Comparison of ENCODE assay signal across 8 cellular contexts in genomic region chr14:71322660-71323250, GRCh38. TPM values are rescaled to one million over a fixed set of nuclear protein-coding genes. Genes with fewer than 3 reads are reported as not detected.
DNase-seq lines count a peak whose midpoint lies in the region; ATAC-seq and TF ChIP-seq lines count a peak whose summit lies in the region.

No MANE protein-coding gene starts in this region.

- peak; percentile 41 for DNase-seq in DMS114 treated with DMSO at 0.1 percent for 48 hours (lab: John Stamatoyannopoulos, UW; ENCODE audit: unreplicated experiment)
- no peak for DNase-seq in T-helper 17 cell
- DNase-seq in esophagus muscularis mucosa (ENCODE audit: extremely low spot score): no peak
- no peak for DNase-seq in osteocyte (ENCODE audit: extremely low spot score, unreplicated experiment)
- no peak for DNase-seq in COLO829 (ENCODE audit: low spot score)

- no peak overlapping the region for H3K27ac ChIP-seq in HEK293 (ENCODE audit: extremely low read depth, low read depth, low read length)
- peak overlapping the region in 1 of 4 donors; percentile 16 for H3K27ac ChIP-seq in esophagus muscularis mucosa (replicated peaks in 1 of 4)

- intact Hi-C loops in esophagus muscularis mucosa (cut with DNase I): loop anchor here (5.0 kb wide), 3 partner anchors 80 to 430 kb away; no protein-coding TSS in a partner anchor

- ATAC-seq in T-helper 17 cell (no peak), HG02678 (IDR thresholded peaks at IDR 0.05; ENCODE audit: unreplicated experiment) (no peak), HG03571 (IDR thresholded peaks at IDR 0.05; ENCODE audit: unreplicated experiment) (no peak)

- no peaks in the 10 kb centered on the region for H3K9me3 ChIP-seq in HEK293 (ENCODE audit: control insufficient read depth, insufficient read depth, low read depth, low read length)
- H3K9me3 ChIP-seq in T-helper 17 cell (ENCODE audit: control insufficient read depth, low read length, poor library complexity, severe bottlenecking): no peaks in the 10 kb centered on the region
- no peaks in the 10 kb centered on the region for H3K9me3 ChIP-seq in esophagus muscularis mucosa

- CTCF ChIA-PET in HEK293 (lab: Yijun Ruan, JAX): no interaction called here

- TF ChIP-seq EP300 in esophagus muscularis mucosa (IDR thresholded peaks at IDR 0.05): no peak

- H3K4me1 ChIP-seq in HEK293 (ENCODE audit: control insufficient read depth, insufficient read depth, low read length) (peaks cover 13% of the 10 kb centered on the region), esophagus muscularis mucosa (peaks cover 7 to 46% (median 39%) of the 10 kb centered on the region in 4 donors)

- H3K27me3 Mint-ChIP-seq in T-helper 17 cell (no peaks in the 10 kb centered on the region), osteocyte (ENCODE audit: unreplicated experiment) (no peaks in the 10 kb centered on the region)

- TF ChIP-seq CTCF in HEK293 (tag by site-specific recombination; IDR thresholded peaks at IDR 0.05) (no peak), esophagus muscularis mucosa (IDR thresholded peaks at IDR 0.05) (peak; percentile 54 to 73 (median 57)), osteocyte (IDR thresholded peaks at IDR 0.05) (peak; percentile 79)

- peaks cover 47% of the 10 kb centered on the region for H3K4me1 Mint-ChIP-seq in T-helper 17 cell
- peaks cover 46% of the 10 kb centered on the region for H3K4me1 Mint-ChIP-seq in osteocyte (ENCODE audit: unreplicated experiment)

- H3K27ac Mint-ChIP-seq in T-helper 17 cell (peak overlapping the region; percentile 93), osteocyte (ENCODE audit: unreplicated experiment) (peak overlapping the region; percentile 95)

- TF ChIP-seq POLR2A in esophagus muscularis mucosa (IDR thresholded peaks at IDR 0.05; ENCODE audit: low read depth): no peak

- POLR2A ChIA-PET in HEK293 (lab: Yijun Ruan, JAX): interaction anchor here (1.4 to 2.6 kb wide), 2 partner anchors 33 to 49 kb away, joined by 6 to 9 read pairs; no protein-coding TSS in a partner anchor

- H3K9me3 Mint-ChIP-seq in osteocyte (ENCODE audit: unreplicated experiment): no peaks in the 10 kb centered on the region

- peak overlapping the region; percentile 74 for H3K4me3 Mint-ChIP-seq in T-helper 17 cell
- peak overlapping the region; percentile 94 for H3K4me3 Mint-ChIP-seq in osteocyte (ENCODE audit: unreplicated experiment)

- H3K4me3 ChIP-seq in HEK293 (ENCODE audit: low read depth, low read length) (no peak overlapping the region; the same call in 1 of the 2 replicates), esophagus muscularis mucosa (peak overlapping the region in 1 of 4 donors; percentile 96)

- H3K36me3 ChIP-seq in HEK293 (ENCODE audit: control insufficient read depth in 2 of 2, insufficient read depth in 1 of 2, low read length in 2 of 2) (no peaks in the 10 kb centered on the region; a peak in 1 of 3 replicates), esophagus muscularis mucosa (no peaks in the 10 kb centered on the region)

- H3K27me3 ChIP-seq in esophagus muscularis mucosa: no peaks in the 10 kb centered on the region

- H3K36me3 Mint-ChIP-seq in T-helper 17 cell (ENCODE audit: low read depth) (no peaks in the 10 kb centered on the region), osteocyte (ENCODE audit: unreplicated experiment) (peaks cover 4% of the 10 kb centered on the region)

- 45% methylated on average over 2 of the region's 2 CpGs for WGBS in esophagus muscularis mucosa

TF ChIP-seq in HEK293, 187 proteins besides CTCF, POLR2A, EP300 and RAD21:
- peak; percentile 45 for TF ChIP-seq ZNF654 (tag by site-specific recombination; IDR thresholded peaks at IDR 0.05; ENCODE audit: low read depth)
- no peak for TF ChIP-seq ZSCAN5A (tag by site-specific recombination; IDR thresholded peaks at IDR 0.05)
TF ChIP-seq in HEK293: peak in this region for 1.

RNA-seq across cellular contexts. Expression of gene SIPA1L1, which starts 2.5 kb away (rescaled TPM):
- total RNA-seq in T-helper 17 cell: 10 to 100 TPM; 47.0 to 52.3 TPM
- 10 to 100 TPM; 35.3 to 45.3 (median 40.4) TPM for total RNA-seq in esophagus muscularis mucosa
- 65.0 and 67.4 TPM in 2 replicates for total RNA-seq in osteocyte
